Comparison of ENCODE assay signal across 18 cellular contexts in genomic region chr7:142528608-142529408, GRCh38.
DNase-seq lines count a peak whose midpoint lies in the region; ATAC-seq and TF ChIP-seq lines count a peak whose summit lies in the region.
"Had no signal": no experiment of that assay in that cellular context is flagged by ENCODE, and none has a peak within 500 bp of the region (broad histone marks: within the 10 kb centered on the region; RNA-seq: fewer than 3 reads in every experiment).

No MANE protein-coding gene starts in this region.

- no peak for ATAC-seq in activated naive CD8-positive, alpha-beta T cell treated with anti-CD3 and anti-CD28 coated beads, Interleukin-2, amount 50 U/mL, for 24 hours
- ATAC-seq in GM18511 (IDR thresholded peaks at IDR 0.05; ENCODE audit: unreplicated experiment) (no peak), HG03108 (IDR thresholded peaks at IDR 0.05; ENCODE audit: unreplicated experiment) (no peak), right cardiac atrium (no peak)
- ATAC-seq: natural killer cell treated with Interleukin-12 subunit alpha and Interleukin-12 subunit beta and Interleukin-15 and Interleukin-18, amount 100 ng/mL, for 72 hours had no signal

- no peaks in the 10 kb centered on the region for H3K4me1 Mint-ChIP-seq in CD4-positive, alpha-beta memory T cell
- no peaks in the 10 kb centered on the region for H3K4me1 Mint-ChIP-seq in activated naive CD8-positive, alpha-beta T cell treated with anti-CD3 and anti-CD28 coated beads, Interleukin-2, amount 50 U/mL, for 24 hours

- no peak overlapping the region for H3K56ac ChIP-seq in mesendoderm (ENCODE audit: low read length)

- peaks cover 0 to 3% of the 10 kb centered on the region in 2 donors for H3K36me3 Mint-ChIP-seq in CD4-positive, alpha-beta memory T cell
- no peaks in the 10 kb centered on the region for H3K36me3 Mint-ChIP-seq in activated naive CD8-positive, alpha-beta T cell treated with anti-CD3 and anti-CD28 coated beads, Interleukin-2, amount 50 U/mL, for 24 hours (ENCODE audit: low read depth)
- H3K36me3 Mint-ChIP-seq: natural killer cell treated with Interleukin-12 subunit alpha and Interleukin-12 subunit beta and Interleukin-15 and Interleukin-18, amount 100 ng/mL, for 72 hours had no signal

- H3K4me3 Mint-ChIP-seq in CD4-positive, alpha-beta memory T cell: peak overlapping the region in 7 of 8 donors; percentile 26 to 64 (median 29)
- peak overlapping the region; percentile 41 for H3K4me3 Mint-ChIP-seq in activated naive CD8-positive, alpha-beta T cell treated with anti-CD3 and anti-CD28 coated beads, Interleukin-2, amount 50 U/mL, for 24 hours
- H3K4me3 Mint-ChIP-seq: natural killer cell treated with Interleukin-12 subunit alpha and Interleukin-12 subunit beta and Interleukin-15 and Interleukin-18, amount 100 ng/mL, for 72 hours had no signal

- CTCF ChIA-PET in CD4-positive, alpha-beta memory T cell (lab: Charles Lee; ENCODE audit: partially characterized antibody): interaction anchor here (1.0 kb wide), 1 partner anchor 32 kb away, joined by 3 read pairs; no protein-coding TSS in a partner anchor
- CTCF ChIA-PET in HEK293T (lab: Yijun Ruan, JAX): no interaction called here

- H3K9me3 ChIP-seq in CD4-positive, alpha-beta memory T cell (ENCODE audit: control insufficient read depth in 1 of 2, low read length in 2 of 2): no peaks in the 10 kb centered on the region
- no peaks in the 10 kb centered on the region for H3K9me3 ChIP-seq in right cardiac atrium (ENCODE audit: control insufficient read depth, low read length)
- H3K9me3 ChIP-seq: right atrium auricular region, SJSA1, thyroid gland had no signal

- peak overlapping the region in 6 of 7 donors; percentile 29 to 79 (median 40) for H3K27ac Mint-ChIP-seq in CD4-positive, alpha-beta memory T cell
- no peak overlapping the region for H3K27ac Mint-ChIP-seq in activated naive CD8-positive, alpha-beta T cell treated with anti-CD3 and anti-CD28 coated beads, Interleukin-2, amount 50 U/mL, for 24 hours
- H3K27ac Mint-ChIP-seq: natural killer cell treated with Interleukin-12 subunit alpha and Interleukin-12 subunit beta and Interleukin-15 and Interleukin-18, amount 100 ng/mL, for 72 hours had no signal

- no CpG with 5 or more reads among the region's 15 CpGs for WGBS in mesendoderm (ENCODE audit: extremely low coverage, insufficient coverage, low lambda C conversion rate)
- 55% methylated on average over 15 of the region's 15 CpGs for WGBS in right cardiac atrium

- H3K23ac ChIP-seq in mesendoderm (ENCODE audit: low read length): no peak overlapping the region

- no peak overlapping the region for H3K27ac ChIP-seq in CD4-positive, alpha-beta memory T cell (ENCODE audit: low read depth, low read length)
- H3K27ac ChIP-seq in mesendoderm (ENCODE audit: low read depth, low read length): no peak overlapping the region
- no peak overlapping the region for H3K27ac ChIP-seq in right cardiac atrium (ENCODE audit: low read length)
- H3K27ac ChIP-seq: right atrium auricular region, SJSA1, thyroid gland had no signal

- no peak overlapping the region for H4K8ac ChIP-seq in mesendoderm (ENCODE audit: low read depth, low read length)

- no peak for DNase-seq in CD4-positive, alpha-beta memory T cell
- DNase-seq in HEK293T (ENCODE audit: extremely low spot score) (peak; percentile 27), mesendoderm (peak; percentile 45), COLO829 (ENCODE audit: low spot score) (no peak), right cardiac atrium (no peak)
- no peak for DNase-seq in activated naive CD8-positive, alpha-beta T cell treated with anti-CD3 and anti-CD28 coated beads, Interleukin-2, amount 50 U/mL, for 24 hours
- DNase-seq: DMS53; Karpas-422; mammary epithelial cell; NCI-H1436 treated with DMSO at 0.1 percent for 48 hours; NCI-H226; stimulated activated CD4-positive, alpha-beta T cell treated with anti-CD3 and anti-CD28 coated beads, Interleukin-1b, Interleukin-23, amount 100 ng/mL, for 48 hours; thyroid gland had no signal

- no peak overlapping the region for H3K4me2 ChIP-seq in mesendoderm (ENCODE audit: low read length)

- H3K4ac ChIP-seq in mesendoderm (ENCODE audit: low read depth, low read length): no peak overlapping the region

- H3K79me2 ChIP-seq in mesendoderm (ENCODE audit: control insufficient read depth, insufficient read depth, low read length): no peaks in the 10 kb centered on the region

- H3K36me3 ChIP-seq in CD4-positive, alpha-beta memory T cell (ENCODE audit: insufficient read depth, low read length): no peaks in the 10 kb centered on the region
- H3K36me3 ChIP-seq in mesendoderm (ENCODE audit: control insufficient read depth, insufficient read depth, low read length): no peaks in the 10 kb centered on the region
- H3K36me3 ChIP-seq: right atrium auricular region, SJSA1, thyroid gland had no signal

- H2AK5ac ChIP-seq in mesendoderm (ENCODE audit: low read length): no peak overlapping the region

- no peak overlapping the region for H3K9ac ChIP-seq in mesendoderm (ENCODE audit: low read length)

- H2BK5ac ChIP-seq in mesendoderm (ENCODE audit: low read length): no peak overlapping the region

- H3K9me3 Mint-ChIP-seq in CD4-positive, alpha-beta memory T cell: no peaks in the 10 kb centered on the region
- no peaks in the 10 kb centered on the region for H3K9me3 Mint-ChIP-seq in activated naive CD8-positive, alpha-beta T cell treated with anti-CD3 and anti-CD28 coated beads, Interleukin-2, amount 50 U/mL, for 24 hours
- H3K9me3 Mint-ChIP-seq: natural killer cell treated with Interleukin-12 subunit alpha and Interleukin-12 subunit beta and Interleukin-15 and Interleukin-18, amount 100 ng/mL, for 72 hours had no signal

- H3K79me1 ChIP-seq in mesendoderm (ENCODE audit: low read length): no peaks in the 10 kb centered on the region

- no peaks in the 10 kb centered on the region for H3K27me3 ChIP-seq in CD4-positive, alpha-beta memory T cell (ENCODE audit: insufficient read depth, low read length)
- H3K27me3 ChIP-seq in mesendoderm (ENCODE audit: insufficient read depth, low read length, poor library complexity) (no peaks in the 10 kb centered on the region), right cardiac atrium (ENCODE audit: control insufficient read depth, insufficient read depth) (no peaks in the 10 kb centered on the region)
- H3K27me3 ChIP-seq: right atrium auricular region, thyroid gland had no signal

- H3K4me1 ChIP-seq in CD4-positive, alpha-beta memory T cell (ENCODE audit: insufficient read depth, low read length): no peaks in the 10 kb centered on the region
- no peaks in the 10 kb centered on the region for H3K4me1 ChIP-seq in mesendoderm (ENCODE audit: control insufficient read depth, low read depth, low read length)
- H3K4me1 ChIP-seq in right cardiac atrium (ENCODE audit: control insufficient read depth, insufficient read depth, low read length): no peaks in the 10 kb centered on the region
- H3K4me1 ChIP-seq: right atrium auricular region, SJSA1, thyroid gland had no signal

- intact Hi-C loops in CD4-positive, alpha-beta memory T cell (cut with micrococcal nuclease): no loop called here
- intact Hi-C loops in right cardiac atrium (cut with DNase I): no loop called here

- H3K4me3 ChIP-seq in CD4-positive, alpha-beta memory T cell (ENCODE audit: low read length in 2 of 2): no peak overlapping the region
- H3K4me3 ChIP-seq in mesendoderm (ENCODE audit: low read length): no peak overlapping the region
- H3K4me3 ChIP-seq in right cardiac atrium (ENCODE audit: low read length): no peak overlapping the region
- H3K4me3 ChIP-seq: right atrium auricular region, SJSA1, thyroid gland had no signal

- POLR2A ChIA-PET in CD4-positive, alpha-beta memory T cell (lab: Charles Lee; ENCODE audit: partially characterized antibody): interaction anchor here (0.8 to 4.2 kb wide), 6 partner anchors 260 to 282 kb away, joined by 3 to 48 read pairs (median 4); no protein-coding TSS in a partner anchor
- POLR2A ChIA-PET in HEK293T (lab: Yijun Ruan, JAX): no interaction called here

- no peak overlapping the region for H2BK120ac ChIP-seq in mesendoderm (ENCODE audit: low read depth, low read length)

- no peak overlapping the region for H4K5ac ChIP-seq in mesendoderm (ENCODE audit: low read length)

- no peak overlapping the region for H2BK15ac ChIP-seq in mesendoderm (replicated peaks; ENCODE audit: low read depth)

- peaks cover 0 to 2% of the 10 kb centered on the region in 2 donors for H3K27me3 Mint-ChIP-seq in CD4-positive, alpha-beta memory T cell
- H3K27me3 Mint-ChIP-seq in activated naive CD8-positive, alpha-beta T cell treated with anti-CD3 and anti-CD28 coated beads, Interleukin-2, amount 50 U/mL, for 24 hours: peaks cover 2% of the 10 kb centered on the region

- no peak overlapping the region for H3K18ac ChIP-seq in mesendoderm (ENCODE audit: low read length)

TF ChIP-seq in HEK293T, 16 proteins besides CTCF, POLR2A, EP300 and RAD21:
- TF ChIP-seq TARDBP (IDR thresholded peaks at IDR 0.05) (no peak), BHLHE40 (IDR thresholded peaks at IDR 0.05; ENCODE audit: borderline replicate concordance) (no peak), SUZ12 (IDR thresholded peaks at IDR 0.05) (no peak), NFRKB (IDR thresholded peaks at IDR 0.05) (no peak), FOXA1 (IDR thresholded peaks at IDR 0.05) (no peak), PKNOX1 (IDR thresholded peaks at IDR 0.05) (no peak), FOXM1 (IDR thresholded peaks at IDR 0.05; ENCODE audit: borderline replicate concordance) (no peak), HDGF (IDR thresholded peaks at IDR 0.05; ENCODE audit: borderline replicate concordance) (no peak), L3MBTL2 (conservative IDR thresholded peaks at IDR 0.05) (no peak), ZNF384 (IDR thresholded peaks at IDR 0.05) (no peak), ARNT (IDR thresholded peaks at IDR 0.05) (no peak), CTBP1 (IDR thresholded peaks at IDR 0.05; ENCODE audit: borderline replicate concordance) (no peak), ELF4 (IDR thresholded peaks at IDR 0.05) (no peak), SP1 (IDR thresholded peaks at IDR 0.05) (no peak), FOXK2 (IDR thresholded peaks at IDR 0.05) (no peak), LEF1 (IDR thresholded peaks at IDR 0.05; ENCODE audit: borderline replicate concordance) (no peak)

Comparison
In these comparisons a context has a peak if more than half of its experiments do, and no peak if none do; other contexts are left out.
1. DNase-seq: peak in HEK293T (single experiment) and mesendoderm (single experiment); none in CD4-positive, alpha-beta memory T cell (0 of 5), activated naive CD8-positive, alpha-beta T cell treated with anti-CD3 and anti-CD28 coated beads, Interleukin-2, amount 50 U/mL, for 24 hours (single experiment), COLO829 (single experiment) and right cardiac atrium (0 of 3).